In the genomic region with DNA sequence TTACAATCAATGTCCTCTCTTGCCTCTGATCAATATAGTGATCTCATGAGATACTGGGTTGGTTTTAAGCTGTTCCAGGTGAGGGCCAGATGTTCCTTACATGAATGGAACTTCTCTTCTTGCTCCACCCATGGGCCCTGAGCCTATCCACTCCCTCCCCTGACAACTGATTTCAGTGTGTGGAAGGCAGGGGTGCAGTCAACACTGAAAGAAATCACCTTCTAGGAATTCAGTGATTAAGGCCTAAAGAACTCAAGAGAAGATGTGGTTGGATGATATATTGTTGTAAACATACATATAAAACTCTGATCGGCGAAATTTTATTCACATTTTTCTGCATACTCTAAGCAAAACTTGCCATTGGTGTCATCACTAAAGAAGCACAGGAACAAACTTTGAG, we compare ENCODE assay signal across 27 cellular contexts. TPM values are rescaled to one million over a fixed set of nuclear protein-coding genes. Genes with fewer than 3 reads are reported as not detected.
DNase-seq lines count a peak whose midpoint lies in the region; ATAC-seq and TF ChIP-seq lines count a peak whose summit lies in the region.
"Had no signal": no experiment of that assay in that cellular context is flagged by ENCODE, and none has a peak within 500 bp of the region (broad histone marks: within the 10 kb centered on the region; RNA-seq: fewer than 3 reads in every experiment).

No MANE protein-coding gene starts in this region.

- peak; percentile 51; the same call in 1 of the 2 replicates for ATAC-seq in HCT116
- peak; percentile 87 for ATAC-seq in foreskin keratinocyte
- ATAC-seq: left colon; stimulated activated naive CD8-positive, alpha-beta T cell treated with anti-CD3 and anti-CD28 coated beads, Interleukin-15, amount 100 ng/mL, for 72 hours had no signal

- no peaks in the 10 kb centered on the region for H3K9me2 ChIP-seq in HCT116 (ENCODE audit: insufficient read depth)

- peak; percentile 39 for DNase-seq in ACHN
- no peak for DNase-seq in HCT116 (ENCODE audit: low read depth, low spot score)
- peak; percentile 49 for DNase-seq in RWPE1 (ENCODE audit: low spot score)
- DNase-seq in foreskin keratinocyte, result peak; percentile 90 to 94
- no peak for DNase-seq in adrenal gland
- no peak for DNase-seq in anterior cingulate cortex (lab: John Stamatoyannopoulos, UW)
- DNase-seq in posterior cingulate gyrus, result no peak
- no peak for DNase-seq in hepatic stellate cell (ENCODE audit: low spot score)
- DNase-seq: activated CD4-positive, alpha-beta T cell treated with anti-CD3 and anti-CD28 coated beads for 1 hour; activated gamma-delta T cell treated with Interleukin-2 at 50 U/mL for 16 hours; activated T-cell treated with anti-CD3 and anti-CD28 coated beads, Interleukin-2, amount 50 U/mL, for 1 hour; C1 segment of cervical spinal cord; Calu3; endodermal cell; Kasumi-1; left colon; mesenchymal stem cell; NCI-H1048; NCI-H187; NCI-H526 treated with DMSO at 0.1 percent for 48 hours; sigmoid colon; stimulated activated CD4-positive, alpha-beta T cell treated with anti-CD3 and anti-CD28 coated beads, Interleukin-15, amount 100 ng/mL, for 24 hours; stimulated activated naive CD8-positive, alpha-beta T cell treated with anti-CD3 and anti-CD28 coated beads, Interleukin-15, amount 100 ng/mL, for 72 hours; transverse colon had no signal

- H4K20me1 ChIP-seq in HCT116 (ENCODE audit: insufficient read depth), result no peaks in the 10 kb centered on the region

- RAD21 ChIA-PET in HCT116 (lab: Charles Lee; ENCODE audit: low non-redundant PET in 1 of 2, low total read pairs in 2 of 2, uncharacterized antibody in 2 of 2, unreplicated experiment in 2 of 2), result no interaction called here

- CTCF ChIA-PET in HCT116 (lab: Charles Lee), result no interaction called here
- CTCF ChIA-PET in RWPE1 (lab: Yijun Ruan, JAX), result no interaction called here

- in situ Hi-C loops in ACHN (cut with HindIII; ENCODE audit: low pct_ligation_motif_present, low pct_unique_long_range_greater_than_20kb, low sequenced_read_pairs), result no loop called here

- no peaks in the 10 kb centered on the region for H3K79me2 ChIP-seq in HCT116 (ENCODE audit: insufficient read depth, low read length)

- 75 to 85% (median 81%) methylated on average over 2 of the region's 2 CpGs for WGBS in adrenal gland, 4 donors

- POLR2A ChIA-PET in HCT116 (lab: Charles Lee) (no interaction called here), RWPE1 (lab: Yijun Ruan, JAX; ENCODE audit: low non-redundant PET) (no interaction called here)

- peaks cover 0 to 10% of the 10 kb centered on the region in 2 experiments; a peak in 1 of 4 replicates for H3K4me1 ChIP-seq in HCT116 (ENCODE audit: control insufficient read depth in 1 of 2, insufficient read depth in 2 of 2, low read length in 2 of 2)
- peaks cover 17% of the 10 kb centered on the region for H3K4me1 ChIP-seq in foreskin keratinocyte
- no peaks in the 10 kb centered on the region for H3K4me1 ChIP-seq in adrenal gland (replicated peaks in 1 of 2)
- H3K4me1 ChIP-seq: Peyer's patch, prostate gland, sigmoid colon, transverse colon had no signal

- H3K36me3 ChIP-seq in HCT116 (ENCODE audit: control insufficient read depth in 1 of 2, insufficient read depth in 2 of 2, low read length in 2 of 2), result no peaks in the 10 kb centered on the region
- no peaks in the 10 kb centered on the region for H3K36me3 ChIP-seq in adrenal gland (replicated peaks in 1 of 2)
- H3K36me3 ChIP-seq: cardiac muscle cell, Peyer's patch, prostate gland, sigmoid colon, transverse colon had no signal

- TF ChIP-seq POLR2A in HCT116 (IDR thresholded peaks at IDR 0.05; ENCODE audit: borderline replicate concordance, extremely low read depth, insufficient read depth, insufficient read length), result no peak
- no peak for TF ChIP-seq POLR2A in adrenal gland (IDR thresholded peaks at IDR 0.05)

- H3K9ac ChIP-seq in HCT116 (ENCODE audit: low read length), result no peak overlapping the region

- H3K27ac ChIP-seq in HCT116 (ENCODE audit: low read depth, low read length) (no peak overlapping the region), RWPE1 (no peak overlapping the region), foreskin keratinocyte (peak overlapping the region; percentile 55), adrenal gland (no peak overlapping the region)
- H3K27ac ChIP-seq: cardiac muscle cell, prostate gland, sigmoid colon, transverse colon had no signal

- H3K27me3 ChIP-seq in HCT116 (ENCODE audit: insufficient read depth, low read length) (no peaks in the 10 kb centered on the region), foreskin keratinocyte (no peaks in the 10 kb centered on the region), adrenal gland (no peaks in the 10 kb centered on the region)
- H3K27me3 ChIP-seq: cardiac muscle cell, Peyer's patch, transverse colon had no signal

- TF ChIP-seq RAD21 in HCT116 (IDR thresholded peaks at IDR 0.05; ENCODE audit: low read depth), result no peak

- no peaks in the 10 kb centered on the region for H3K9me3 ChIP-seq in HCT116 (ENCODE audit: control insufficient read depth in 1 of 2, insufficient read depth in 1 of 2, low read depth in 1 of 2, low read length in 2 of 2)
- H3K9me3 ChIP-seq in adrenal gland (replicated peaks in 1 of 3), result no peaks in the 10 kb centered on the region
- H3K9me3 ChIP-seq: Peyer's patch, prostate gland, sigmoid colon, transverse colon had no signal

- BruUV-seq in HCT116 (replicated peaks; lab: Mats Ljungman, UMichigan), result no TSS peak

- H3K4me2 ChIP-seq in HCT116 (ENCODE audit: low read length), result no peak overlapping the region

- H2AFZ ChIP-seq in HCT116 (ENCODE audit: low read depth, low read length, poor library complexity, severe bottlenecking), result no peak overlapping the region

- intact Hi-C loops in HCT116 (cut with micrococcal nuclease), result no loop called here
- intact Hi-C loops in adrenal gland (cut with DNase I), result no loop called here
- intact Hi-C loops in posterior cingulate gyrus (cut with DNase I), result no loop called here

- TF ChIP-seq CTCF in HCT116 (IDR thresholded peaks at IDR 0.05 in 2 of 3, conservative IDR thresholded peaks at IDR 0.05 in 1 of 3; ENCODE audit: borderline replicate concordance in 1 of 3, insufficient read depth in 1 of 3, low read depth in 2 of 3, low read length in 2 of 3) (no peak), RWPE1 (conservative IDR thresholded peaks at IDR 0.05; ENCODE audit: low read depth) (no peak), foreskin keratinocyte (conservative IDR thresholded peaks at IDR 0.05) (no peak), adrenal gland (IDR thresholded peaks at IDR 0.05) (no peak)

- H3K4me3 ChIP-seq in HCT116 (replicated peaks in 1 of 2; ENCODE audit: low read depth in 1 of 2, low read length in 2 of 2) (no peak overlapping the region), adrenal gland (no peak overlapping the region)
- H3K4me3 ChIP-seq: cardiac muscle cell, Peyer's patch, prostate gland, sigmoid colon, transverse colon had no signal

TF ChIP-seq in HCT116, 20 proteins besides CTCF, POLR2A, EP300 and RAD21 (continues in another document):
- TF ChIP-seq FOSL1 (IDR thresholded peaks at IDR 0.05; ENCODE audit: low read depth), result no peak
- no peak for TF ChIP-seq SP1 (IDR thresholded peaks at IDR 0.05; ENCODE audit: low read depth)
- no peak for TF ChIP-seq EGR1 (IDR thresholded peaks at IDR 0.05; ENCODE audit: low read depth)
- TF ChIP-seq ZNF274 (IDR thresholded peaks at IDR 0.05; ENCODE audit: low read depth, low read length), result no peak
- TF ChIP-seq SIN3A (IDR thresholded peaks at IDR 0.05; ENCODE audit: low read depth), result no peak
- TF ChIP-seq EZH2phosphoT487 (IDR thresholded peaks at IDR 0.05; ENCODE audit: borderline replicate concordance), result no peak
- TF ChIP-seq ZBTB33 (IDR thresholded peaks at IDR 0.05; ENCODE audit: extremely low read depth, insufficient replicate concordance, low read length), result no peak
- TF ChIP-seq ZFX (IDR thresholded peaks at IDR 0.05), result no peak
- TF ChIP-seq SRF (IDR thresholded peaks at IDR 0.05; ENCODE audit: low read depth), result no peak
- no peak for TF ChIP-seq TCF7L2 (IDR thresholded peaks at IDR 0.05; ENCODE audit: borderline replicate concordance, extremely low read depth, insufficient read depth, insufficient read length)
- TF ChIP-seq ATF3 (IDR thresholded peaks at IDR 0.05), result no peak

RNA-seq across cellular contexts. Expression of gene GOSR2, which starts 6.7 kb away (rescaled TPM):
- 52.9 TPM for total RNA-seq in HCT116 (2021; ENCODE audit: unreplicated experiment)
- 28.8 and 32.3 TPM in 2 replicates for polyA plus RNA-seq in HCT116 (2012)
- total RNA-seq in foreskin keratinocyte, result 34.6 and 41.1 TPM in 2 replicates
- polyA plus RNA-seq in foreskin keratinocyte, result 34.3 and 38.4 TPM in 2 replicates
- 10 to 100 TPM; 32.3 to 69.0 (median 47.2) TPM for total RNA-seq in adrenal gland
- 10 to 100 TPM; 14.4 to 69.2 (median 17.9) TPM for polyA plus RNA-seq in adrenal gland

Comparison
In these comparisons a context has a peak if more than half of its experiments do, and no peak if none do; other contexts are left out.
1. DNase-seq: peak in ACHN (single experiment), RWPE1 (single experiment) and foreskin keratinocyte (2 of 2); none in HCT116 (single experiment), adrenal gland (0 of 7), anterior cingulate cortex (0 of 58), posterior cingulate gyrus (0 of 10) and hepatic stellate cell (single experiment).